ENCODE assay signal across 33 cellular contexts in the genomic region with DNA sequence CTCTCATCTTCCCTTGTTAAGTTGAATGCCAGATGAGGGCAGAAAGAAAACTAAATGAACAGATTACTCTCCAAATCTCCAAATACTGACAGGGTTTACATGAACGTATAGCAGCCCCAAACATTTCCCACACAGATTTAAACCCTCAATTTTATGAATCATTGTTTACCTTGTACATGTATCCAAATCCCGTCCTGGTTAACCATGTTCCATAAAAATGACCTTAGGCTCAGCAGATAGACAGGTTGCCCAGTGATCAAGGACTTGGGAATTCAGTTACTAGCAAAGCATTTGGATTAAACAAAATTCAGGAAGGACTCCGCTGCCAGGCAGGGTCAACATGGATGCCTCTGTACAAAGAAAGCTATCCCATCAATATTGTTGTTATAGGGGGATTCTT.
"Had no signal": no experiment of that assay in that cellular context is flagged by ENCODE, and none has a peak within 500 bp of the region (broad histone marks: within the 10 kb centered on the region; RNA-seq: fewer than 3 reads in every experiment).

No MANE protein-coding gene starts in this region.

- H3K4me3 Mint-ChIP-seq: activated CD4-positive, alpha-beta memory T cell treated with anti-CD3 and anti-CD28 coated beads for 36 hours; activated CD4-positive, alpha-beta T cell treated with anti-CD3 and anti-CD28 coated beads for 36 hours; activated CD4-positive, alpha-beta T cell treated with anti-CD3 and anti-CD28 coated beads, Interleukin-2, amount 10 ng/mL, durations not matched to agents 24 days and 14 days; activated CD8-positive, alpha-beta memory T cell treated with anti-CD3 and anti-CD28 coated beads, Interleukin-2, amount 10 ng/mL, durations not matched to agents 7 days and 5 days; activated CD8-positive, alpha-beta T cell treated with anti-CD3 and anti-CD28 coated beads, Interleukin-2, amount 10 ng/mL, durations not matched to agents 7 days and 5 days; activated naive CD4-positive, alpha-beta T cell treated with anti-CD3 and anti-CD28 coated beads for 36 hours; activated naive CD4-positive, alpha-beta T cell treated with anti-CD3 and anti-CD28 coated beads, Interleukin-2, amount 50 U/mL, for 24 hours; activated naive CD8-positive, alpha-beta T cell treated with anti-CD3 and anti-CD28 coated beads for 36 hours; activated naive CD8-positive, alpha-beta T cell treated with anti-CD3 and anti-CD28 coated beads, Interleukin-2, amount 50 U/mL, for 24 hours; activated T-helper 1 cell treated with anti-CD3 and anti-CD28 coated beads, Interleukin-12 subunit alpha, Interleukin-12 subunit beta, Interleukin-2, Interleukin-4 antibody, amounts not matched to agents 30 ng/mL and 10 ng/mL and 1 ng/mL, durations not matched to agents 14 hours and 24 hours and 36 hours had no signal

- H3K9me3 Mint-ChIP-seq: activated CD4-positive, alpha-beta memory T cell treated with anti-CD3 and anti-CD28 coated beads for 36 hours; activated CD4-positive, alpha-beta T cell treated with anti-CD3 and anti-CD28 coated beads, Interleukin-2, amount 10 ng/mL, durations not matched to agents 24 days and 14 days; activated naive CD4-positive, alpha-beta T cell treated with anti-CD3 and anti-CD28 coated beads for 36 hours; activated naive CD4-positive, alpha-beta T cell treated with anti-CD3 and anti-CD28 coated beads, Interleukin-2, amount 50 U/mL, for 24 hours; activated naive CD8-positive, alpha-beta T cell treated with anti-CD3 and anti-CD28 coated beads for 36 hours; activated T-helper 1 cell treated with anti-CD3 and anti-CD28 coated beads, Interleukin-12 subunit alpha, Interleukin-12 subunit beta, Interleukin-2, Interleukin-4 antibody, amounts not matched to agents 30 ng/mL and 10 ng/mL and 1 ng/mL, durations not matched to agents 14 hours and 24 hours and 36 hours; activated T-helper 2 cell treated with anti-CD3 and anti-CD28 coated beads, Interferon-gamma antibody, Interleukin-2, Interleukin-4, amounts not matched to agents 10 μg/mL and 5 μg/mL and 100 μg/mL, durations not matched to agents 14 hours and 24 hours and 36 hours had no signal

- H3K9me3 ChIP-seq: adrenal gland, body of pancreas, colonic mucosa had no signal

- DNase-seq: activated CD4-positive, alpha-beta memory T cell treated with anti-CD3 and anti-CD28 coated beads for 36 hours; activated CD4-positive, alpha-beta T cell treated with anti-CD3 and anti-CD28 coated beads for 36 hours; activated CD4-positive, alpha-beta T cell treated with anti-CD3 and anti-CD28 coated beads, Interleukin-2, amount 10 ng/mL, durations not matched to agents 24 days and 14 days; activated CD4-positive, CD25-positive, alpha-beta regulatory T cell; activated CD4-positive, CD25-positive, alpha-beta regulatory T cell treated with anti-CD3 and anti-CD28 coated beads, Interleukin-2, amount 50 U/mL, for 72 hours; activated CD8-positive, alpha-beta memory T cell treated with anti-CD3 and anti-CD28 coated beads, Interleukin-2, amount 10 ng/mL, durations not matched to agents 7 days and 5 days; activated CD8-positive, alpha-beta memory T cell treated with anti-CD3 and anti-CD28 coated beads, Interleukin-2, amount 50 U/mL, for 4 hours; activated CD8-positive, alpha-beta T cell treated with anti-CD3 and anti-CD28 coated beads, Interleukin-2, amount 10 ng/mL, durations not matched to agents 7 days and 5 days; activated effector memory CD4-positive, alpha-beta T cell treated with anti-CD3 and anti-CD28 coated beads, Interleukin-2, amount 50 U/mL, for 16 hours; activated naive CD4-positive, alpha-beta T cell treated with anti-CD3 and anti-CD28 coated beads for 36 hours; activated naive CD8-positive, alpha-beta T cell treated with anti-CD3 and anti-CD28 coated beads for 36 hours; activated naive CD8-positive, alpha-beta T cell treated with anti-CD3 and anti-CD28 coated beads, Interleukin-2, amount 50 U/mL, for 24 hours; activated T-cell treated with anti-CD3 and anti-CD28 coated beads, Interleukin-2, amount 50 U/mL, for 1 hour; activated T-cell treated with anti-CD3 and anti-CD28 coated beads, Interleukin-2, amount 50 U/mL, for 48 hours; adrenal gland; amygdala; aorta; body of pancreas; central memory CD4-positive, alpha-beta T cell; cerebellar nuclear complex; colonic mucosa; effector CD8-positive, alpha-beta T cell; foreskin fibroblast; head of caudate nucleus; T-helper 2 cell had no signal

- H3K27ac ChIP-seq: adrenal gland, body of pancreas, cardiac muscle cell, colonic mucosa had no signal

- H3K4me3 ChIP-seq: adrenal gland, body of pancreas, cardiac muscle cell, colonic mucosa had no signal

- ATAC-seq: activated CD4-positive, alpha-beta T cell treated with anti-CD3 and anti-CD28 coated beads for 36 hours; activated CD8-positive, alpha-beta memory T cell treated with anti-CD3 and anti-CD28 coated beads, Interleukin-2, amount 10 ng/mL, durations not matched to agents 7 days and 5 days; activated CD8-positive, alpha-beta T cell treated with anti-CD3 and anti-CD28 coated beads, Interleukin-2, amount 10 ng/mL, durations not matched to agents 7 days and 5 days; activated naive CD8-positive, alpha-beta T cell treated with anti-CD3 and anti-CD28 coated beads, Interleukin-2, amount 50 U/mL, for 24 hours; body of pancreas; esophagus mucosa had no signal

- H3K4me1 Mint-ChIP-seq: activated CD4-positive, alpha-beta T cell treated with anti-CD3 and anti-CD28 coated beads for 36 hours; activated CD4-positive, alpha-beta T cell treated with anti-CD3 and anti-CD28 coated beads, Interleukin-2, amount 10 ng/mL, durations not matched to agents 24 days and 14 days; activated CD8-positive, alpha-beta memory T cell treated with anti-CD3 and anti-CD28 coated beads, Interleukin-2, amount 10 ng/mL, durations not matched to agents 7 days and 5 days; activated naive CD4-positive, alpha-beta T cell treated with anti-CD3 and anti-CD28 coated beads, Interleukin-2, amount 50 U/mL, for 24 hours; activated naive CD8-positive, alpha-beta T cell treated with anti-CD3 and anti-CD28 coated beads for 36 hours; activated naive CD8-positive, alpha-beta T cell treated with anti-CD3 and anti-CD28 coated beads, Interleukin-2, amount 50 U/mL, for 24 hours had no signal

- H3K36me3 ChIP-seq: adrenal gland, cardiac muscle cell, colonic mucosa had no signal

- H3K27ac Mint-ChIP-seq: activated CD4-positive, alpha-beta memory T cell treated with anti-CD3 and anti-CD28 coated beads for 36 hours; activated CD4-positive, alpha-beta T cell treated with anti-CD3 and anti-CD28 coated beads for 36 hours; activated CD4-positive, alpha-beta T cell treated with anti-CD3 and anti-CD28 coated beads, Interleukin-2, amount 10 ng/mL, durations not matched to agents 24 days and 14 days; activated CD8-positive, alpha-beta memory T cell treated with anti-CD3 and anti-CD28 coated beads, Interleukin-2, amount 10 ng/mL, durations not matched to agents 7 days and 5 days; activated CD8-positive, alpha-beta T cell treated with anti-CD3 and anti-CD28 coated beads, Interleukin-2, amount 10 ng/mL, durations not matched to agents 7 days and 5 days; activated naive CD4-positive, alpha-beta T cell treated with anti-CD3 and anti-CD28 coated beads for 36 hours; activated naive CD4-positive, alpha-beta T cell treated with anti-CD3 and anti-CD28 coated beads, Interleukin-2, amount 50 U/mL, for 24 hours; activated naive CD8-positive, alpha-beta T cell treated with anti-CD3 and anti-CD28 coated beads for 36 hours; activated naive CD8-positive, alpha-beta T cell treated with anti-CD3 and anti-CD28 coated beads, Interleukin-2, amount 50 U/mL, for 24 hours; activated T-helper 1 cell treated with anti-CD3 and anti-CD28 coated beads, Interleukin-12 subunit alpha, Interleukin-12 subunit beta, Interleukin-2, Interleukin-4 antibody, amounts not matched to agents 30 ng/mL and 10 ng/mL and 1 ng/mL, durations not matched to agents 14 hours and 24 hours and 36 hours; activated T-helper 2 cell treated with anti-CD3 and anti-CD28 coated beads, Interferon-gamma antibody, Interleukin-2, Interleukin-4, amounts not matched to agents 10 μg/mL and 5 μg/mL and 100 μg/mL, durations not matched to agents 14 hours and 24 hours and 36 hours had no signal

- H3K36me3 Mint-ChIP-seq: activated CD4-positive, alpha-beta memory T cell treated with anti-CD3 and anti-CD28 coated beads for 36 hours; activated CD8-positive, alpha-beta memory T cell treated with anti-CD3 and anti-CD28 coated beads, Interleukin-2, amount 10 ng/mL, durations not matched to agents 7 days and 5 days; activated naive CD4-positive, alpha-beta T cell treated with anti-CD3 and anti-CD28 coated beads, Interleukin-2, amount 50 U/mL, for 24 hours; activated naive CD8-positive, alpha-beta T cell treated with anti-CD3 and anti-CD28 coated beads for 36 hours had no signal

- FAIRE-seq: endometrium, endothelial cell of umbilical vein, frontal cortex had no signal

- H3K4me1 ChIP-seq: adrenal gland, body of pancreas, colonic mucosa had no signal

- H3K27me3 ChIP-seq: adrenal gland, body of pancreas, cardiac muscle cell, colonic mucosa had no signal
